8 cellular contexts compared by ENCODE assay signal in the genomic region with DNA sequence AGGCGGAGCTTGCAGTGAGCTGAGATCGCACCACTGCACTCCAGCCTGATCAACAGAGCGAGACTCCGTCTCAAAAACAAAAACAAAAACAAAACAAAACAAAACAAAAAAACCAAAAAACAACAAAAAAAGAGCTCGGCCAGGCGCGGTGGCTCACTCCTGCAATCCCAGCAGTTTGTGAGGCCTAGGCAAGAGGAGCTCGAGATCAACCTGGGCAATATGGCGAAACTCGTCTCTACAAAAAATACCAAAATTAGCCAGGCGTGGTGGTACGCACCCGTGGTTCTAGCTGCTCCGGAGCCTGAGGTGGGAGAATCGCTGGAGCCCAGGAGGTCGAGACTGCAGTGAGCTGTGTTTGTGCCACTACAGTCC. TPM values are rescaled to one million over a fixed set of nuclear protein-coding genes. Genes with fewer than 3 reads are reported as not detected.
DNase-seq lines count a peak whose midpoint lies in the region; ATAC-seq and TF ChIP-seq lines count a peak whose summit lies in the region.

No MANE protein-coding gene starts in this region.

- DNase-seq in MM.1S (no peak), MCF 10A (ENCODE audit: unreplicated experiment) (no peak), progenitor cell of endocrine pancreas (ENCODE audit: low spot score, unreplicated experiment) (no peak), epidermal melanocyte (ENCODE audit: insufficient read length, low spot score) (no peak)

- intact Hi-C loops in MCF 10A (cut with micrococcal nuclease), result loop anchor here (5.0 to 10.0 kb wide), 3 partner anchors 32 to 383 kb away; a partner anchor contains a TSS

- H4K20me1 ChIP-seq in DOHH2 (ENCODE audit: control insufficient read depth, insufficient read depth, low read depth, low read length) (no peaks in the 10 kb centered on the region), MM.1S (ENCODE audit: insufficient read depth, low read length) (no peaks in the 10 kb centered on the region)

- peaks cover 12% of the 10 kb centered on the region for H3K4me1 Mint-ChIP-seq in MCF 10A (ENCODE audit: insufficient read depth, unreplicated experiment)
- peaks cover 10% of the 10 kb centered on the region for H3K4me1 Mint-ChIP-seq in progenitor cell of endocrine pancreas (ENCODE audit: low read depth)

- ATAC-seq in GM21529 (IDR thresholded peaks at IDR 0.05; ENCODE audit: unreplicated experiment) (no peak), HG03460 (IDR thresholded peaks at IDR 0.05; ENCODE audit: unreplicated experiment) (no peak), HG03571 (IDR thresholded peaks at IDR 0.05; ENCODE audit: unreplicated experiment) (no peak)

- no peaks in the 10 kb centered on the region for H3K9me3 Mint-ChIP-seq in MCF 10A (ENCODE audit: unreplicated experiment)
- peaks cover 4% of the 10 kb centered on the region for H3K9me3 Mint-ChIP-seq in progenitor cell of endocrine pancreas (ENCODE audit: low read depth)

- peak overlapping the region; percentile 88 for H3K4me3 ChIP-seq in DOHH2 (ENCODE audit: low read length)
- peak overlapping the region; percentile 1 for H3K4me3 ChIP-seq in MM.1S (ENCODE audit: low read length)

- H3K27ac ChIP-seq in DOHH2 (ENCODE audit: low read depth, low read length) (peak overlapping the region; percentile 71), MM.1S (ENCODE audit: low read length) (peak overlapping the region; percentile 49; the same call in 1 of the 2 replicates)

- peak overlapping the region; percentile 52 for H2AFZ ChIP-seq in MM.1S (ENCODE audit: low read length)

- CTCF ChIA-PET in MCF 10A (lab: Yijun Ruan, JAX), result interaction anchor here (0.6 to 2.1 kb wide), 34 partner anchors 10 to 411 kb away, joined by 3 to 15 read pairs (median 4); a partner anchor contains a TSS

- H3K9me3 ChIP-seq in DOHH2 (ENCODE audit: control insufficient read depth, insufficient read depth, low read length), result no peaks in the 10 kb centered on the region
- H3K9me3 ChIP-seq in MM.1S (replicated peaks; ENCODE audit: insufficient read depth, low read length), result no peaks in the 10 kb centered on the region

- BruUV-seq in MCF 10A (replicated peaks; lab: Mats Ljungman, UMichigan), result no TSS peak

- H3K9me2 ChIP-seq in DOHH2 (replicated peaks; ENCODE audit: control insufficient read depth, low read length) (no peaks in the 10 kb centered on the region), MM.1S (replicated peaks; ENCODE audit: insufficient read depth, low read length) (no peaks in the 10 kb centered on the region)

- H3F3A ChIP-seq in DOHH2 (ENCODE audit: control insufficient read depth, insufficient read depth) (peaks cover 31% of the 10 kb centered on the region), MM.1S (ENCODE audit: insufficient read depth, low read length) (peaks cover 43% of the 10 kb centered on the region)

- H3K9ac ChIP-seq in MM.1S (ENCODE audit: low read length), result peak overlapping the region; percentile 19; the same call in 1 of the 2 replicates

- peak overlapping the region; percentile 94 for H3K27ac Mint-ChIP-seq in MCF 10A (ENCODE audit: low read depth, unreplicated experiment)
- H3K27ac Mint-ChIP-seq in progenitor cell of endocrine pancreas, result peak overlapping the region; percentile 96

- no peaks in the 10 kb centered on the region for H3K79me2 ChIP-seq in DOHH2 (ENCODE audit: control insufficient read depth, low read length)
- no peaks in the 10 kb centered on the region for H3K79me2 ChIP-seq in MM.1S (ENCODE audit: low read length)

- H3K36me3 ChIP-seq in DOHH2 (ENCODE audit: control insufficient read depth, low read length) (no peaks in the 10 kb centered on the region), MM.1S (replicated peaks; ENCODE audit: insufficient read depth, low read length) (no peaks in the 10 kb centered on the region)

- POLR2A ChIA-PET in MCF 10A (lab: Yijun Ruan, JAX), result interaction anchor here (0.5 to 2.6 kb wide), 24 partner anchors 10 to 1109 kb away, joined by 3 to 25 read pairs (median 6); a partner anchor contains a TSS

- H3K27me3 Mint-ChIP-seq in MCF 10A (ENCODE audit: insufficient read depth, unreplicated experiment) (no peaks in the 10 kb centered on the region), progenitor cell of endocrine pancreas (peaks cover 11% of the 10 kb centered on the region)

- peak overlapping the region; percentile 81 for H3K4me3 Mint-ChIP-seq in MCF 10A (ENCODE audit: unreplicated experiment)
- H3K4me3 Mint-ChIP-seq in progenitor cell of endocrine pancreas (ENCODE audit: low read depth), result peak overlapping the region; percentile 80

- H3K36me3 Mint-ChIP-seq in MCF 10A (ENCODE audit: insufficient read depth, unreplicated experiment) (peaks cover 26% of the 10 kb centered on the region), progenitor cell of endocrine pancreas (ENCODE audit: insufficient read depth) (no peaks in the 10 kb centered on the region)

- H3K27me3 ChIP-seq in DOHH2 (ENCODE audit: control insufficient read depth, low read length), result peaks cover 10% of the 10 kb centered on the region; the same call in 1 of the 2 replicates
- peaks cover 4% of the 10 kb centered on the region; the same call in 1 of the 2 replicates for H3K27me3 ChIP-seq in MM.1S (replicated peaks; ENCODE audit: insufficient read depth, low read length)

- TF ChIP-seq CTCF in DOHH2 (IDR thresholded peaks at IDR 0.05; ENCODE audit: low read depth, low read length, poor library complexity, severe bottlenecking), result no peak
- TF ChIP-seq CTCF in MM.1S (IDR thresholded peaks at IDR 0.05; ENCODE audit: low read length), result no peak
- TF ChIP-seq CTCF in MCF 10A (IDR thresholded peaks at IDR 0.05; ENCODE audit: unreplicated experiment), result no peak
- no peak for TF ChIP-seq CTCF in progenitor cell of endocrine pancreas (IDR thresholded peaks at IDR 0.05; ENCODE audit: unreplicated experiment)

- H3K4me1 ChIP-seq in DOHH2 (ENCODE audit: control insufficient read depth, low read length), result peaks cover 57% of the 10 kb centered on the region
- H3K4me1 ChIP-seq in MM.1S (ENCODE audit: low read length), result 0 out of 2 replicates have a peak, but pooled peaks cover 4% of the 10 kb centered on the region

- H3K4me2 ChIP-seq in DOHH2 (ENCODE audit: low read length) (peak overlapping the region; percentile 98), MM.1S (ENCODE audit: low read depth, low read length) (peak overlapping the region; percentile 84; the same call in 1 of the 2 replicates)

RNA-seq across cellular contexts. Expression of a gene that starts 20.2 kb away (rescaled TPM):
- 26.3 and 27.0 TPM in 2 replicates for total RNA-seq in MCF 10A (2022)
- not detected in 2 replicates for total RNA-seq in progenitor cell of endocrine pancreas

RNA-seq across cellular contexts. Expression of a gene that starts 37.4 kb away (rescaled TPM):
- total RNA-seq in MCF 10A (2022) (not detected in 2 replicates), progenitor cell of endocrine pancreas (not detected in 2 replicates)

RNA-seq across cellular contexts. Expression of a gene that starts 38.2 kb away (rescaled TPM):
- total RNA-seq in MCF 10A (2022), result 42.8 and 49.4 TPM in 2 replicates
- 37.4 and 37.6 TPM in 2 replicates for total RNA-seq in progenitor cell of endocrine pancreas

RNA-seq across cellular contexts. Expression of a gene that starts 53.9 kb away (rescaled TPM):
- total RNA-seq in MCF 10A (2022) (not detected in 2 replicates), progenitor cell of endocrine pancreas (not detected in 2 replicates)

RNA-seq across cellular contexts. Expression of a gene that starts 58.9 kb away (rescaled TPM):
- total RNA-seq in MCF 10A (2022) (2,995 and 4,050 TPM in 2 replicates), progenitor cell of endocrine pancreas (1,813 and 1,855 TPM in 2 replicates)

Comparison
In these comparisons a context has a peak if more than half of its experiments do, and no peak if none do; other contexts are left out.
1. RNA of a gene that starts 20.2 kb away (total RNA-seq): 26.3 to 27.0 TPM in MCF 10A; not detected in progenitor cell of endocrine pancreas; every median in the first group is over 10 times any median in the second.